Comparison of ENCODE assay signal across 8 cellular contexts in the genomic region with DNA sequence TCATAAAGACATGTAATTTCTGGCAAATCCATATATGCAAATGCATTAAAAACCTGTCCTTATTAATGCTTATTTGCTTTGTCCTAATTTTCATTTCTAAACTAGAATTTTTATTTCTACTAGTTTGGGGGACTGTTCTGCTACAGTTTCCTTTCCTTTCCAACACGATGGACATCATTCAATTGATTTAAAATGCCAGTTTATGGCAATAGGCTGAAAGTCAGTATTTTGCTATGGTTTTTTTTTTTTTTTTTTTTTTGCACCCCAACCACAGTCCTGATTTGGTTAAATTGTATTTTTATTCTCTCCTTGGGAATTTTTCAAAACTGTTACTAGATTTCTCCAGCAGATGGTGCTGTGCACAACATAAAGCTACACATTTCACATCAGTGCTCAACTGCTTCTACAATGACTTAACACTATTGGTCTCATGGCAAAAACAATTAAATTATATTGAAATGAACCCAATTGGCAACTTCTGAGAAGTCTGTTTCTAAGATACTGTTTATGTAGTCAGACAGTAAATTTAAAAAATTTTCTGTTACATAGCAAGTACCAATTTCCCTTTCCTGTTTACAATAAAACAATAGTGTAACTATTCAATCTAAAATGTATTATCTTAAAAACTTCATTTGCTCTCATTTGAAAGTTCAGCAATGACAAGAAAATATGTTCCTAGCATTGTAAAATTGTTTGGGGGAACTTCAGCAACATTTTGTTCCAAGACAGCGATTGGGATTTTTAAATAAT.
DNase-seq lines count a peak whose midpoint lies in the region; ATAC-seq and TF ChIP-seq lines count a peak whose summit lies in the region.

No MANE protein-coding gene starts in this region.

- BruUV-seq in MCF 10A (replicated peaks; lab: Mats Ljungman, UMichigan): no TSS peak

- peaks cover 5% of the 10 kb centered on the region for H3K4me1 ChIP-seq in testis

- H3K9me3 Mint-ChIP-seq in MCF 10A (ENCODE audit: unreplicated experiment) (no peaks in the 10 kb centered on the region), immature natural killer cell (no peaks in the 10 kb centered on the region)

- H3K27me3 ChIP-seq in H7 (ENCODE audit: control insufficient read depth, insufficient read depth, low read length): no peaks in the 10 kb centered on the region
- H3K27me3 ChIP-seq in testis: no peaks in the 10 kb centered on the region

- POLR2A ChIA-PET in MCF 10A (lab: Yijun Ruan, JAX): no interaction called here

- no peaks in the 10 kb centered on the region for H3K27me3 Mint-ChIP-seq in MCF 10A (ENCODE audit: insufficient read depth, unreplicated experiment)
- peaks cover 0 to 2% (median 1%) of the 10 kb centered on the region in 3 donors for H3K27me3 Mint-ChIP-seq in immature natural killer cell (ENCODE audit: low read depth in 3 of 3)

- 56 to 57% methylated on average over 2 of the region's 2 CpGs for WGBS in testis, 2 donors

- H3K9me3 ChIP-seq in testis: no peaks in the 10 kb centered on the region

- no peak overlapping the region for H3K27ac ChIP-seq in testis

- ATAC-seq in HG02610 (IDR thresholded peaks at IDR 0.05; ENCODE audit: unreplicated experiment): no peak
- no peak for ATAC-seq in HG02981 (IDR thresholded peaks at IDR 0.05; ENCODE audit: unreplicated experiment)

- no peak for TF ChIP-seq POLR2A in testis (IDR thresholded peaks at IDR 0.05)

- H3K4me3 Mint-ChIP-seq in MCF 10A (ENCODE audit: unreplicated experiment): no peak overlapping the region
- no peak overlapping the region for H3K4me3 Mint-ChIP-seq in immature natural killer cell

- no peak overlapping the region for H3K4me3 ChIP-seq in H7 (ENCODE audit: insufficient read depth, low read depth, low read length)
- H3K4me3 ChIP-seq in testis: no peak overlapping the region

- no peak overlapping the region for H3K27ac Mint-ChIP-seq in MCF 10A (ENCODE audit: low read depth, unreplicated experiment)
- no peak overlapping the region for H3K27ac Mint-ChIP-seq in immature natural killer cell

- H3K4me1 Mint-ChIP-seq in MCF 10A (ENCODE audit: insufficient read depth, unreplicated experiment): no peaks in the 10 kb centered on the region
- no peaks in the 10 kb centered on the region for H3K4me1 Mint-ChIP-seq in immature natural killer cell

- H3K36me3 ChIP-seq in H7 (replicated peaks; ENCODE audit: control insufficient read depth, insufficient read depth, low read length) (no peaks in the 10 kb centered on the region), testis (ENCODE audit: low read depth, missing control alignments) (no peaks in the 10 kb centered on the region)

- intact Hi-C loops in MCF 10A (cut with micrococcal nuclease): loop anchor here (1.0 to 10.0 kb wide), 4 partner anchors 108 to 545 kb away; no protein-coding TSS in a partner anchor
- intact Hi-C loops in testis (cut with DNase I; ENCODE audit: low total_unique reads): no loop called here

- H3K36me3 Mint-ChIP-seq in MCF 10A (ENCODE audit: insufficient read depth, unreplicated experiment): peaks cover 5% of the 10 kb centered on the region
- H3K36me3 Mint-ChIP-seq in immature natural killer cell: no peaks in the 10 kb centered on the region

- peak; percentile 57 for TF ChIP-seq CTCF in MCF 10A (IDR thresholded peaks at IDR 0.05; ENCODE audit: unreplicated experiment)
- peak; percentile 48 to 67 (median 62) for TF ChIP-seq CTCF in testis (IDR thresholded peaks at IDR 0.05)

- DNase-seq in DMS114 treated with DMSO at 0.1 percent for 48 hours (lab: John Stamatoyannopoulos, UW; ENCODE audit: unreplicated experiment) (peak; percentile 63), H7 (peak; percentile 8), NCI-H446 (lab: John Stamatoyannopoulos, UW) (peak; percentile 16 to 57), MCF 10A (ENCODE audit: unreplicated experiment) (peak; percentile 63), immature natural killer cell (peak; percentile 1 to 30 (median 15)), testis (no peak)

- CTCF ChIA-PET in MCF 10A (lab: Yijun Ruan, JAX): interaction anchor here (0.5 to 9.0 kb wide), 21 partner anchors 15 to 477 kb away, joined by 3 to 147 read pairs (median 4); no protein-coding TSS in a partner anchor
